ENCODE assay signal across 27 cellular contexts in the genomic region with DNA sequence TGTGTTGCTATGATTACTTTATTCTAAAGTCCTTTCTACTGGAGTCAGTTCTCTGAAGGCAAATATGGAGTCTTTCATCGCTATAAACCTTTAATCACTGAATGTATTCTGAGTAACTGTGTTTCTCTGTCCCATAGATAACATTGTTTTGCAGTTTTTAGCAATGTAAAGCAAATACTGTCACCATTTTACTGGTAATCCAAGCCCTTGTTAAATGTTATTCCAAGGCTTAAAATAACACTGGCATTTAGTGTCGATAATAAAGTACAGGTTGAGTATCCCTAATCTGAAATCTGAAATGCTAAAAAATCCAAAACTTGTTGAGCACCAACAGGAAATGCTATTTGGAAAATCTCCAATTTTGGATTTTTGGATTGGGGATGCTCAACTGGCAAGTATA.
"Had no signal": no experiment of that assay in that cellular context is flagged by ENCODE, and none has a peak within 500 bp of the region (broad histone marks: within the 10 kb centered on the region; RNA-seq: fewer than 3 reads in every experiment).

No MANE protein-coding gene starts in this region.

- H3K4me3 Mint-ChIP-seq: activated CD8-positive, alpha-beta T cell treated with anti-CD3 and anti-CD28 coated beads for 36 hours; activated naive CD8-positive, alpha-beta T cell treated with anti-CD3 and anti-CD28 coated beads for 36 hours; activated T-helper 1 cell treated with anti-CD3 and anti-CD28 coated beads, Interleukin-12 subunit alpha, Interleukin-12 subunit beta, Interleukin-2, Interleukin-4 antibody, amounts not matched to agents 30 ng/mL and 10 ng/mL and 1 ng/mL, durations not matched to agents 14 hours and 24 hours and 36 hours had no signal

- H3K4me1 ChIP-seq: Peyer's patch had no signal

- H3K27me3 ChIP-seq: adrenal gland, Peyer's patch, SJSA1 had no signal

- H3K27me3 Mint-ChIP-seq: activated CD8-positive, alpha-beta T cell treated with anti-CD3 and anti-CD28 coated beads for 36 hours; activated naive CD8-positive, alpha-beta T cell treated with anti-CD3 and anti-CD28 coated beads for 36 hours had no signal

- H3K27ac ChIP-seq: adrenal gland, Peyer's patch, RWPE1, SJSA1 had no signal

- ATAC-seq: activated CD4-positive, CD25-positive, alpha-beta regulatory T cell treated with anti-CD3 and anti-CD28 coated beads, Interleukin-2, amount 50 U/mL, for 24 hours; activated CD8-positive, alpha-beta T cell treated with anti-CD3 and anti-CD28 coated beads for 36 hours; SK-N-SH treated with all-trans-retinoic acid at 6 μM for 48 hours had no signal

- H3K9me3 ChIP-seq: adrenal gland, Peyer's patch, SJSA1 had no signal

- H3K27ac Mint-ChIP-seq: activated CD8-positive, alpha-beta T cell treated with anti-CD3 and anti-CD28 coated beads for 36 hours; activated naive CD8-positive, alpha-beta T cell treated with anti-CD3 and anti-CD28 coated beads for 36 hours; activated T-helper 1 cell treated with anti-CD3 and anti-CD28 coated beads, Interleukin-12 subunit alpha, Interleukin-12 subunit beta, Interleukin-2, Interleukin-4 antibody, amounts not matched to agents 30 ng/mL and 10 ng/mL and 1 ng/mL, durations not matched to agents 14 hours and 24 hours and 36 hours had no signal

- DNase-seq: activated CD4-positive, alpha-beta T cell treated with anti-CD3 and anti-CD28 coated beads for 4 hours; activated CD8-positive, alpha-beta memory T cell treated with anti-CD3 and anti-CD28 coated beads, Interleukin-2, amount 50 U/mL, for 4 hours; activated CD8-positive, alpha-beta T cell treated with anti-CD3 and anti-CD28 coated beads for 36 hours; activated effector memory CD4-positive, alpha-beta T cell treated with anti-CD3 and anti-CD28 coated beads, Interleukin-2, amount 50 U/mL, for 16 hours; activated naive CD4-positive, alpha-beta T cell treated with Interleukin-2 at 50 U/mL for 16 hours; activated naive CD8-positive, alpha-beta T cell treated with anti-CD3 and anti-CD28 coated beads for 36 hours; adrenal gland; anterior cingulate cortex; caudate nucleus; KBM-7; NCI-H1092 treated with DMSO at 0.1 percent for 48 hours; NCI-H1417 treated with DMSO at 0.1 percent for 48 hours; NCI-H1694; NCI-H2029; NCI-H345; NCI-H510A; NCI-H69; NK-92 treated with Interleukin-12 subunit alpha and Interleukin-12 subunit beta, amount 100 ng/mL, for 24 hours; OCI-M1; Peyer's patch; SHP77; SW 1271 had no signal

- H3K4me3 ChIP-seq: adrenal gland, Peyer's patch, SJSA1 had no signal

- H3K9me3 Mint-ChIP-seq: activated CD8-positive, alpha-beta T cell treated with anti-CD3 and anti-CD28 coated beads for 36 hours; activated naive CD8-positive, alpha-beta T cell treated with anti-CD3 and anti-CD28 coated beads for 36 hours; activated T-helper 1 cell treated with anti-CD3 and anti-CD28 coated beads, Interleukin-12 subunit alpha, Interleukin-12 subunit beta, Interleukin-2, Interleukin-4 antibody, amounts not matched to agents 30 ng/mL and 10 ng/mL and 1 ng/mL, durations not matched to agents 14 hours and 24 hours and 36 hours had no signal
